8 cellular contexts compared by ENCODE assay signal in genomic region chr9:71285191-71285656, GRCh38.
DNase-seq lines count a peak whose midpoint lies in the region; FAIRE-seq and TF ChIP-seq lines count a peak whose summit lies in the region.

No MANE protein-coding gene starts in this region.

- DNase-seq in activated T-cell treated with anti-CD3 and anti-CD28 coated beads for 24 hours (ENCODE audit: low read depth) (peak; percentile 26), H54 (ENCODE audit: insufficient read length, low spot score) (peak; percentile 14), RCC 7860 (ENCODE audit: low spot score) (peak; percentile 54), brain pericyte (ENCODE audit: low read depth, low spot score) (peak; percentile 10), iPS-NIHi7 (ENCODE audit: extremely low spot score) (peak; percentile 56)
- no peak for DNase-seq in activated T-cell treated with anti-CD3 and anti-CD28 coated beads, Interleukin-2, amount 50 U/mL, for 1 hour
- DNase-seq in stimulated activated CD4-positive, alpha-beta T cell treated with anti-CD3 and anti-CD28 coated beads, Interleukin-15, amount 100 ng/mL, for 24 hours: peak; percentile 45

- no peak overlapping the region for H3K9ac ChIP-seq in KMS-11

- TF ChIP-seq POLR2A in H54 (IDR thresholded peaks at IDR 0.05; ENCODE audit: low read depth, low read length): no peak

- H2AFZ ChIP-seq in KMS-11 (ENCODE audit: low read depth): no peak overlapping the region

- FAIRE-seq in H54 (lab: Jason Lieb, UNC) (peak; percentile 95), RCC 7860 (lab: Jason Lieb, UNC) (peak; percentile 72)

- no peaks in the 10 kb centered on the region for H3K27me3 ChIP-seq in KMS-11 (ENCODE audit: insufficient read depth, low read depth)

- TF ChIP-seq CTCF in KMS-11 (conservative IDR thresholded peaks at IDR 0.05; ENCODE audit: low read depth, low read length): peak; percentile 84

- no peak overlapping the region for H3K4me3 ChIP-seq in KMS-11 (IDR thresholded peaks at IDR 0.05; ENCODE audit: insufficient read depth, low read depth, low read length)

- H3K27ac ChIP-seq in KMS-11: no peak overlapping the region

- no peaks in the 10 kb centered on the region for H3K4me1 ChIP-seq in KMS-11 (ENCODE audit: low read depth, poor library complexity, severe bottlenecking)

- no peaks in the 10 kb centered on the region for H4K20me1 ChIP-seq in KMS-11 (ENCODE audit: insufficient read depth)

- H3K36me3 ChIP-seq in KMS-11 (ENCODE audit: insufficient read depth): no peaks in the 10 kb centered on the region

- no peaks in the 10 kb centered on the region for H3K79me2 ChIP-seq in KMS-11 (ENCODE audit: insufficient read depth, low read depth)

- H3K4me2 ChIP-seq in KMS-11: no peak overlapping the region
